33 cellular contexts compared by ENCODE assay signal in genomic region chr6:24477070-24477469, GRCh38.
"Had no signal": no experiment of that assay in that cellular context is flagged by ENCODE, and none has a peak within 500 bp of the region (broad histone marks: within the 10 kb centered on the region; RNA-seq: fewer than 3 reads in every experiment).

No MANE protein-coding gene starts in this region.

- H3K9me3 Mint-ChIP-seq: activated CD4-positive, alpha-beta memory T cell treated with anti-CD3 and anti-CD28 coated beads for 36 hours; activated CD4-positive, alpha-beta T cell treated with anti-CD3 and anti-CD28 coated beads, Interleukin-2, amount 10 ng/mL, durations not matched to agents 24 days and 14 days; activated T-cell treated with anti-CD3 and anti-CD28 coated beads, Interleukin-2, amount 50 U/mL, for 4 hours; activated T-helper 17 cell treated with anti-CD3 and anti-CD28 coated beads, Interleukin-2, amount 50 U/mL, for 72 hours; central memory CD8-positive, alpha-beta T cell; dendritic cell treated with granulocyte-macrophage colony-stimulating factor and Interleukin-4, amounts not matched to agents 40 ng/mL and 50 ng/mL, for 4 days; T-helper 2 cell treated with Interferon-gamma antibody and Interleukin-4, amounts not matched to agents 5 μg/mL and 100 μg/mL, for 36 hours had no signal

- H3K4me3 ChIP-seq: coronary artery, dorsolateral prefrontal cortex, esophagus muscularis mucosa, gastrocnemius medialis, heart left ventricle had no signal

- H3K4me1 ChIP-seq: foreskin keratinocyte, gastrocnemius medialis had no signal

- H3K27me3 ChIP-seq: brain microvascular endothelial cell, dorsolateral prefrontal cortex, esophagus muscularis mucosa, foreskin keratinocyte, gastrocnemius medialis, heart left ventricle had no signal

- H3K36me3 Mint-ChIP-seq: activated CD4-positive, alpha-beta memory T cell treated with anti-CD3 and anti-CD28 coated beads for 36 hours had no signal

- H3K27me3 Mint-ChIP-seq: activated CD4-positive, alpha-beta memory T cell treated with anti-CD3 and anti-CD28 coated beads for 36 hours; activated CD4-positive, alpha-beta T cell treated with anti-CD3 and anti-CD28 coated beads for 36 hours; activated naive CD8-positive, alpha-beta T cell; activated T-helper 17 cell treated with anti-CD3 and anti-CD28 coated beads, Interleukin-2, amount 50 U/mL, for 72 hours; central memory CD8-positive, alpha-beta T cell; dendritic cell treated with granulocyte-macrophage colony-stimulating factor and Interleukin-4, amounts not matched to agents 40 ng/mL and 50 ng/mL, for 4 days; T-helper 17 cell had no signal

- FAIRE-seq: astrocyte, bronchial epithelial cell had no signal

- H3K4me3 Mint-ChIP-seq: activated CD4-positive, alpha-beta memory T cell treated with anti-CD3 and anti-CD28 coated beads for 36 hours; activated CD4-positive, alpha-beta T cell treated with anti-CD3 and anti-CD28 coated beads for 36 hours; activated CD4-positive, alpha-beta T cell treated with anti-CD3 and anti-CD28 coated beads, Interleukin-2, amount 10 ng/mL, durations not matched to agents 24 days and 14 days; activated CD8-positive, alpha-beta T cell treated with anti-CD3 and anti-CD28 coated beads, Interleukin-2, amount 10 ng/mL, durations not matched to agents 7 days and 5 days; activated naive CD8-positive, alpha-beta T cell; activated T-cell treated with anti-CD3 and anti-CD28 coated beads, Interleukin-2, amount 50 U/mL, for 4 hours; activated T-helper 17 cell treated with anti-CD3 and anti-CD28 coated beads, Interleukin-2, amount 50 U/mL, for 72 hours; central memory CD8-positive, alpha-beta T cell; dendritic cell treated with granulocyte-macrophage colony-stimulating factor and Interleukin-4, amounts not matched to agents 40 ng/mL and 50 ng/mL, for 4 days; endodermal cell; T-helper 17 cell; T-helper 2 cell treated with Interferon-gamma antibody and Interleukin-4, amounts not matched to agents 5 μg/mL and 100 μg/mL, for 36 hours had no signal

- H3K27ac ChIP-seq: brain microvascular endothelial cell, coronary artery, dorsolateral prefrontal cortex, esophagus muscularis mucosa, foreskin keratinocyte, gastrocnemius medialis, heart left ventricle had no signal

- DNase-seq: activated CD4-positive, alpha-beta memory T cell treated with anti-CD3 and anti-CD28 coated beads for 36 hours; activated CD4-positive, alpha-beta T cell treated with anti-CD3 and anti-CD28 coated beads for 36 hours; activated CD4-positive, alpha-beta T cell treated with anti-CD3 and anti-CD28 coated beads, Interleukin-2, amount 10 ng/mL, durations not matched to agents 24 days and 14 days; activated CD4-positive, CD25-positive, alpha-beta regulatory T cell; activated CD4-positive, CD25-positive, alpha-beta regulatory T cell treated with anti-CD3 and anti-CD28 coated beads, Interleukin-2, amount 50 U/mL, for 72 hours; activated CD8-positive, alpha-beta T cell treated with anti-CD3 and anti-CD28 coated beads, Interleukin-2, amount 10 ng/mL, durations not matched to agents 7 days and 5 days; activated effector memory CD4-positive, alpha-beta T cell treated with Interleukin-2 at 50 U/mL for 16 hours; activated gamma-delta T cell treated with Interleukin-2 at 50 U/mL for 16 hours; activated naive CD4-positive, alpha-beta T cell treated with anti-CD3 and anti-CD28 coated beads, Interleukin-2, amount 50 U/mL, for 16 hours; activated naive CD4-positive, alpha-beta T cell treated with Interleukin-2 at 50 U/mL for 16 hours; activated T-cell treated with anti-CD3 and anti-CD28 coated beads, Interleukin-2, amount 50 U/mL, for 4 hours; amniotic stem cell; anterior cingulate cortex; brain microvascular endothelial cell; dorsolateral prefrontal cortex; effector memory CD4-positive, alpha-beta T cell; endodermal cell; erythroblast; foreskin keratinocyte; gastrocnemius medialis; glutamatergic neuron; heart left ventricle; T-helper 17 cell; T1000 had no signal

- H3K9me3 ChIP-seq: esophagus muscularis mucosa, gastrocnemius medialis, heart left ventricle had no signal

- H3K36me3 ChIP-seq: brain microvascular endothelial cell, gastrocnemius medialis, heart left ventricle had no signal

- H3K27ac Mint-ChIP-seq: activated CD4-positive, alpha-beta memory T cell treated with anti-CD3 and anti-CD28 coated beads for 36 hours; activated CD4-positive, alpha-beta T cell treated with anti-CD3 and anti-CD28 coated beads for 36 hours; activated CD4-positive, alpha-beta T cell treated with anti-CD3 and anti-CD28 coated beads, Interleukin-2, amount 10 ng/mL, durations not matched to agents 24 days and 14 days; activated CD8-positive, alpha-beta T cell treated with anti-CD3 and anti-CD28 coated beads, Interleukin-2, amount 10 ng/mL, durations not matched to agents 7 days and 5 days; activated naive CD8-positive, alpha-beta T cell; activated T-helper 17 cell treated with anti-CD3 and anti-CD28 coated beads, Interleukin-2, amount 50 U/mL, for 72 hours; dendritic cell treated with granulocyte-macrophage colony-stimulating factor and Interleukin-4, amounts not matched to agents 40 ng/mL and 50 ng/mL, for 4 days; endodermal cell; T-helper 17 cell; T-helper 2 cell treated with Interferon-gamma antibody and Interleukin-4, amounts not matched to agents 5 μg/mL and 100 μg/mL, for 36 hours had no signal

- H3K4me1 Mint-ChIP-seq: activated CD4-positive, alpha-beta T cell treated with anti-CD3 and anti-CD28 coated beads for 36 hours; activated CD4-positive, alpha-beta T cell treated with anti-CD3 and anti-CD28 coated beads, Interleukin-2, amount 10 ng/mL, durations not matched to agents 24 days and 14 days; activated T-helper 17 cell treated with anti-CD3 and anti-CD28 coated beads, Interleukin-2, amount 50 U/mL, for 72 hours; central memory CD8-positive, alpha-beta T cell; endodermal cell had no signal
